21 cellular contexts compared by ENCODE assay signal in genomic region chr5:178419651-178420050, GRCh38.
"Had no signal": no experiment of that assay in that cellular context is flagged by ENCODE, and none has a peak within 500 bp of the region (broad histone marks: within the 10 kb centered on the region; RNA-seq: fewer than 3 reads in every experiment).

No MANE protein-coding gene starts in this region.

- H3K27me3 ChIP-seq: gastrocnemius medialis, heart left ventricle, right atrium auricular region, vagina had no signal

- H3K4me1 Mint-ChIP-seq: activated CD4-positive, alpha-beta memory T cell treated with anti-CD3 and anti-CD28 coated beads, Interleukin-2, amount 10 ng/mL, durations not matched to agents 7 days and 5 days; activated CD8-positive, alpha-beta memory T cell treated with anti-CD3 and anti-CD28 coated beads, Interleukin-2, amount 10 ng/mL, durations not matched to agents 7 days and 5 days; activated naive CD8-positive, alpha-beta T cell treated with anti-CD3 and anti-CD28 coated beads for 36 hours; central memory CD8-positive, alpha-beta T cell had no signal

- H3K36me3 Mint-ChIP-seq: activated CD8-positive, alpha-beta memory T cell treated with anti-CD3 and anti-CD28 coated beads, Interleukin-2, amount 10 ng/mL, durations not matched to agents 7 days and 5 days; activated naive CD8-positive, alpha-beta T cell treated with anti-CD3 and anti-CD28 coated beads for 36 hours; brain; natural killer cell had no signal

- H3K9me3 Mint-ChIP-seq: activated CD4-positive, alpha-beta memory T cell treated with anti-CD3 and anti-CD28 coated beads, Interleukin-2, amount 10 ng/mL, durations not matched to agents 7 days and 5 days; activated naive CD8-positive, alpha-beta T cell treated with anti-CD3 and anti-CD28 coated beads for 36 hours; central memory CD8-positive, alpha-beta T cell; natural killer cell had no signal

- H3K4me3 ChIP-seq: coronary artery, gastrocnemius medialis, heart left ventricle, prostate gland, right atrium auricular region, vagina had no signal

- H3K27me3 Mint-ChIP-seq: brain had no signal

- H3K9me3 ChIP-seq: gastrocnemius medialis, heart left ventricle, prostate gland, right atrium auricular region, vagina had no signal

- H3K27ac Mint-ChIP-seq: activated CD4-positive, alpha-beta memory T cell treated with anti-CD3 and anti-CD28 coated beads, Interleukin-2, amount 10 ng/mL, durations not matched to agents 7 days and 5 days; activated CD8-positive, alpha-beta memory T cell treated with anti-CD3 and anti-CD28 coated beads, Interleukin-2, amount 10 ng/mL, durations not matched to agents 7 days and 5 days; activated naive CD8-positive, alpha-beta T cell treated with anti-CD3 and anti-CD28 coated beads for 36 hours; natural killer cell had no signal

- H3K4me3 Mint-ChIP-seq: activated CD4-positive, alpha-beta memory T cell treated with anti-CD3 and anti-CD28 coated beads, Interleukin-2, amount 10 ng/mL, durations not matched to agents 7 days and 5 days; activated CD8-positive, alpha-beta memory T cell treated with anti-CD3 and anti-CD28 coated beads, Interleukin-2, amount 10 ng/mL, durations not matched to agents 7 days and 5 days; activated naive CD8-positive, alpha-beta T cell treated with anti-CD3 and anti-CD28 coated beads for 36 hours; central memory CD8-positive, alpha-beta T cell; natural killer cell had no signal

- DNase-seq: activated CD4-positive, alpha-beta memory T cell treated with anti-CD3 and anti-CD28 coated beads, Interleukin-2, amount 10 ng/mL, durations not matched to agents 7 days and 5 days; activated CD4-positive, alpha-beta T cell treated with anti-CD3 and anti-CD28 coated beads for 48 hours; activated CD4-positive, CD25-positive, alpha-beta regulatory T cell; activated naive CD8-positive, alpha-beta T cell treated with anti-CD3 and anti-CD28 coated beads for 36 hours; gastrocnemius medialis; heart left ventricle; mesenchymal stem cell; natural killer cell; stimulated activated CD4-positive, alpha-beta T cell treated with anti-CD3 and anti-CD28 coated beads, Interleukin-2, amount 100 ng/mL, for 24 hours; stimulated activated naive CD8-positive, alpha-beta T cell treated with anti-CD3 and anti-CD28 coated beads, Interleukin-15, Interleukin-2, amounts not matched to agents 100 U/mL and 50 U/mL, for 24 hours; T-helper 1 cell; T-helper 9 cell; trophoblast cell had no signal

- ATAC-seq: activated CD8-positive, alpha-beta memory T cell treated with anti-CD3 and anti-CD28 coated beads, Interleukin-2, amount 10 ng/mL, durations not matched to agents 7 days and 5 days; esophagus mucosa; gastrocnemius medialis; heart left ventricle; natural killer cell; stimulated activated naive CD8-positive, alpha-beta T cell treated with anti-CD3 and anti-CD28 coated beads, Interleukin-15, Interleukin-2, amounts not matched to agents 100 U/mL and 50 U/mL, for 24 hours had no signal

- H3K4me1 ChIP-seq: gastrocnemius medialis, heart left ventricle, vagina had no signal

- H3K36me3 ChIP-seq: gastrocnemius medialis, heart left ventricle, prostate gland, right atrium auricular region, vagina had no signal

- H3K27ac ChIP-seq: coronary artery, gastrocnemius medialis, heart left ventricle, prostate gland, right atrium auricular region, vagina had no signal
